Comparison of ENCODE assay signal across 26 cellular contexts in the genomic region with DNA sequence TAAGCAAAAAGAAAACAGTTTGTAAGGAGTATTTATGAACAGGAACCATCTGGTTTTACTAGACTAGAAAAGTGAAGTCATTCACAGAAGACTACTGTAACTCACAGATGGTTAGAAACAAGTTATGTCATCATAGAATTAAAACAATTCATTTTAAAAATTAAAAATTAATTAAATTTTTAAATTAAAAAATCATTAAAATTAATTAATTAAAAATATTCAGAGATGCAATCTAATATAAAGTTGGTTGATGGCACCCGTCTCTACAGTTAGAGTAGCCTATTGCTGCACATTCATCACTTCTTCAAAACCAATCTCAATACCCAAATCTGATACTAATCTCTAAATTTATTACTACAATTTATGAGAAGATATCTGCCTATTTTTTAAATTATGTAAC.
"Had no signal": no experiment of that assay in that cellular context is flagged by ENCODE, and none has a peak within 500 bp of the region (broad histone marks: within the 10 kb centered on the region; RNA-seq: fewer than 3 reads in every experiment).

No MANE protein-coding gene starts in this region.

- H3K36me3 Mint-ChIP-seq: immature natural killer cell had no signal

- H3K4me1 ChIP-seq: esophagus squamous epithelium, gastroesophageal sphincter, heart left ventricle, left lung, lower lobe of right lung had no signal

- H3K4me1 Mint-ChIP-seq: endodermal cell; immature natural killer cell; naive thymus-derived CD4-positive, alpha-beta T cell had no signal

- DNase-seq: dermis blood vessel endothelial cell; effector CD8-positive, alpha-beta T cell; effector memory CD8-positive, alpha-beta T cell; endodermal cell; erythroblast; esophagus squamous epithelium; foreskin fibroblast; foreskin melanocyte; heart left ventricle; hypothalamus; immature natural killer cell; islet precursor cell; left cardiac atrium; left lung; left ventricle myocardium superior; lower lobe of right lung; mesenchymal stem cell; midbrain; naive thymus-derived CD4-positive, alpha-beta T cell had no signal

- H3K36me3 ChIP-seq: esophagus squamous epithelium, gastroesophageal sphincter, heart left ventricle, left lung, lower lobe of right lung had no signal

- ATAC-seq: effector memory CD8-positive, alpha-beta T cell; esophagus mucosa; gastroesophageal sphincter; heart left ventricle; left cardiac atrium; left lung; left ventricle myocardium superior; lower lobe of right lung; naive thymus-derived CD4-positive, alpha-beta T cell had no signal

- H3K4me3 ChIP-seq: coronary artery, esophagus squamous epithelium, gastroesophageal sphincter, heart left ventricle, hepatocyte, left lung, lower lobe of right lung had no signal

- H3K27ac ChIP-seq: coronary artery, epithelial cell of prostate, esophagus squamous epithelium, gastroesophageal sphincter, heart left ventricle, hepatocyte, left lung, lower lobe of right lung had no signal

- H3K27me3 Mint-ChIP-seq: effector memory CD8-positive, alpha-beta T cell; naive thymus-derived CD4-positive, alpha-beta T cell had no signal

- H3K27ac Mint-ChIP-seq: effector memory CD8-positive, alpha-beta T cell; endodermal cell; immature natural killer cell; naive thymus-derived CD4-positive, alpha-beta T cell had no signal

- H3K27me3 ChIP-seq: esophagus squamous epithelium, gastroesophageal sphincter, heart left ventricle, hepatocyte, left lung had no signal

- H3K4me3 Mint-ChIP-seq: effector memory CD8-positive, alpha-beta T cell; endodermal cell; immature natural killer cell; naive thymus-derived CD4-positive, alpha-beta T cell had no signal

- FAIRE-seq: colon, endometrium had no signal
